13 cellular contexts compared by ENCODE assay signal in genomic region chr19:29565171-29565570, GRCh38. TPM values are rescaled to one million over a fixed set of nuclear protein-coding genes. Genes with fewer than 3 reads are reported as not detected.
DNase-seq lines count a peak whose midpoint lies in the region; ATAC-seq and TF ChIP-seq lines count a peak whose summit lies in the region.
"Had no signal": no experiment of that assay in that cellular context is flagged by ENCODE, and none has a peak within 500 bp of the region (broad histone marks: within the 10 kb centered on the region; RNA-seq: fewer than 3 reads in every experiment).

No MANE protein-coding gene starts in this region.

- POLR2A ChIA-PET in activated CD8-positive, alpha-beta T cell treated with anti-CD3 and anti-CD28 coated beads for 36 hours (lab: Charles Lee): no interaction called here
- POLR2A ChIA-PET in activated CD8-positive, alpha-beta T cell treated with anti-CD3 and anti-CD28 coated beads, Interleukin-2, amount 10 ng/mL, durations not matched to agents 7 days and 5 days (lab: Charles Lee): no interaction called here

- peak; percentile 8 for ATAC-seq in activated CD8-positive, alpha-beta T cell treated with anti-CD3 and anti-CD28 coated beads for 36 hours
- no peak for ATAC-seq in activated CD8-positive, alpha-beta T cell treated with anti-CD3 and anti-CD28 coated beads, Interleukin-2, amount 10 ng/mL, durations not matched to agents 7 days and 5 days
- peak; percentile 40 for ATAC-seq in activated T-helper 17 cell treated with anti-CD3 and anti-CD28 coated beads, Interleukin-2, amount 50 U/mL, for 72 hours (replicated peaks)
- ATAC-seq: CD8-positive, alpha-beta T cell; HCT116 had no signal

- intact Hi-C loops in activated CD8-positive, alpha-beta T cell treated with anti-CD3 and anti-CD28 coated beads for 36 hours (cut with micrococcal nuclease): no loop called here

- peaks cover 4% of the 10 kb centered on the region for H3K9me3 Mint-ChIP-seq in activated CD8-positive, alpha-beta T cell treated with anti-CD3 and anti-CD28 coated beads for 36 hours
- H3K9me3 Mint-ChIP-seq in activated CD8-positive, alpha-beta T cell treated with anti-CD3 and anti-CD28 coated beads, Interleukin-2, amount 10 ng/mL, durations not matched to agents 7 days and 5 days (ENCODE audit: insufficient read depth): peaks cover 2% of the 10 kb centered on the region
- H3K9me3 Mint-ChIP-seq in activated T-helper 17 cell treated with anti-CD3 and anti-CD28 coated beads, Interleukin-2, amount 50 U/mL, for 72 hours: no peaks in the 10 kb centered on the region

- DNase-seq in activated CD8-positive, alpha-beta T cell treated with anti-CD3 and anti-CD28 coated beads for 36 hours: no peak
- no peak for DNase-seq in activated CD8-positive, alpha-beta T cell treated with anti-CD3 and anti-CD28 coated beads, Interleukin-2, amount 10 ng/mL, durations not matched to agents 7 days and 5 days
- DNase-seq in iPS-NIHi11 (ENCODE audit: low spot score) (peak; percentile 7), NCI-H1105 treated with DMSO at 0.1 percent for 48 hours (lab: John Stamatoyannopoulos, UW) (no peak), SW 1271 (lab: John Stamatoyannopoulos, UW) (no peak)
- DNase-seq: CD8-positive, alpha-beta T cell; COR-L47; DMS153; GF-D8 had no signal

- no peak overlapping the region for H3K27ac Mint-ChIP-seq in activated CD8-positive, alpha-beta T cell treated with anti-CD3 and anti-CD28 coated beads for 36 hours
- no peak overlapping the region for H3K27ac Mint-ChIP-seq in activated CD8-positive, alpha-beta T cell treated with anti-CD3 and anti-CD28 coated beads, Interleukin-2, amount 10 ng/mL, durations not matched to agents 7 days and 5 days
- H3K27ac Mint-ChIP-seq in activated T-helper 17 cell treated with anti-CD3 and anti-CD28 coated beads, Interleukin-2, amount 50 U/mL, for 72 hours: peak overlapping the region; percentile 19
- H3K27ac Mint-ChIP-seq: CD14-positive monocyte; CD8-positive, alpha-beta T cell had no signal

- peaks cover 14% of the 10 kb centered on the region for H3K4me1 Mint-ChIP-seq in activated CD8-positive, alpha-beta T cell treated with anti-CD3 and anti-CD28 coated beads for 36 hours (ENCODE audit: low read depth)
- peaks cover 3% of the 10 kb centered on the region for H3K4me1 Mint-ChIP-seq in activated CD8-positive, alpha-beta T cell treated with anti-CD3 and anti-CD28 coated beads, Interleukin-2, amount 10 ng/mL, durations not matched to agents 7 days and 5 days (ENCODE audit: low read depth)
- H3K4me1 Mint-ChIP-seq in activated T-helper 17 cell treated with anti-CD3 and anti-CD28 coated beads, Interleukin-2, amount 50 U/mL, for 72 hours: peaks cover 7% of the 10 kb centered on the region
- H3K4me1 Mint-ChIP-seq: CD14-positive monocyte had no signal

- no peaks in the 10 kb centered on the region for H3K36me3 Mint-ChIP-seq in activated CD8-positive, alpha-beta T cell treated with anti-CD3 and anti-CD28 coated beads for 36 hours (ENCODE audit: low read depth)
- no peaks in the 10 kb centered on the region for H3K36me3 Mint-ChIP-seq in activated CD8-positive, alpha-beta T cell treated with anti-CD3 and anti-CD28 coated beads, Interleukin-2, amount 10 ng/mL, durations not matched to agents 7 days and 5 days (ENCODE audit: low read depth)
- H3K36me3 Mint-ChIP-seq in activated T-helper 17 cell treated with anti-CD3 and anti-CD28 coated beads, Interleukin-2, amount 50 U/mL, for 72 hours (ENCODE audit: low read depth): no peaks in the 10 kb centered on the region
- H3K36me3 Mint-ChIP-seq: CD14-positive monocyte; CD8-positive, alpha-beta T cell had no signal

- CTCF ChIA-PET in activated CD8-positive, alpha-beta T cell treated with anti-CD3 and anti-CD28 coated beads for 36 hours (lab: Charles Lee): no interaction called here
- CTCF ChIA-PET in activated CD8-positive, alpha-beta T cell treated with anti-CD3 and anti-CD28 coated beads, Interleukin-2, amount 10 ng/mL, durations not matched to agents 7 days and 5 days (lab: Charles Lee): no interaction called here

- H3K4me3 Mint-ChIP-seq in activated CD8-positive, alpha-beta T cell treated with anti-CD3 and anti-CD28 coated beads for 36 hours: no peak overlapping the region
- H3K4me3 Mint-ChIP-seq in activated CD8-positive, alpha-beta T cell treated with anti-CD3 and anti-CD28 coated beads, Interleukin-2, amount 10 ng/mL, durations not matched to agents 7 days and 5 days: no peak overlapping the region
- H3K4me3 Mint-ChIP-seq in activated T-helper 17 cell treated with anti-CD3 and anti-CD28 coated beads, Interleukin-2, amount 50 U/mL, for 72 hours: peak overlapping the region; percentile 13
- H3K4me3 Mint-ChIP-seq: CD14-positive monocyte; CD8-positive, alpha-beta T cell had no signal

- TF ChIP-seq CTCF in activated CD8-positive, alpha-beta T cell treated with anti-CD3 and anti-CD28 coated beads for 36 hours (IDR thresholded peaks at IDR 0.05): no peak

- H3K27me3 Mint-ChIP-seq in activated CD8-positive, alpha-beta T cell treated with anti-CD3 and anti-CD28 coated beads for 36 hours: peaks cover 31% of the 10 kb centered on the region
- peaks cover 4% of the 10 kb centered on the region for H3K27me3 Mint-ChIP-seq in activated CD8-positive, alpha-beta T cell treated with anti-CD3 and anti-CD28 coated beads, Interleukin-2, amount 10 ng/mL, durations not matched to agents 7 days and 5 days (ENCODE audit: low read depth)
- H3K27me3 Mint-ChIP-seq in activated T-helper 17 cell treated with anti-CD3 and anti-CD28 coated beads, Interleukin-2, amount 50 U/mL, for 72 hours: peaks cover 45% of the 10 kb centered on the region

RNA-seq across cellular contexts. Expression of gene VSTM2B, which starts 39.4 kb away (rescaled TPM):
- total RNA-seq in activated CD8-positive, alpha-beta T cell treated with anti-CD3 and anti-CD28 coated beads for 36 hours: not detected
- total RNA-seq in activated CD8-positive, alpha-beta T cell treated with anti-CD3 and anti-CD28 coated beads, Interleukin-2, amount 10 ng/mL, durations not matched to agents 7 days and 5 days: not detected
- not detected for total RNA-seq in activated T-helper 17 cell treated with anti-CD3 and anti-CD28 coated beads, Interleukin-2, amount 50 U/mL, for 72 hours
- total RNA-seq: A673; CD8-positive, alpha-beta T cell had no signal

RNA-seq across cellular contexts. Expression of gene POP4, which starts 40.9 kb away (rescaled TPM):
- total RNA-seq in activated CD8-positive, alpha-beta T cell treated with anti-CD3 and anti-CD28 coated beads for 36 hours: 10 to 100 TPM; 84.7 to 89.5 TPM
- 100 to 1,000 TPM; 101 to 103 TPM for total RNA-seq in activated CD8-positive, alpha-beta T cell treated with anti-CD3 and anti-CD28 coated beads, Interleukin-2, amount 10 ng/mL, durations not matched to agents 7 days and 5 days
- total RNA-seq in activated T-helper 17 cell treated with anti-CD3 and anti-CD28 coated beads, Interleukin-2, amount 50 U/mL, for 72 hours: 100 to 1,000 TPM in 1 of 2 donors, 10 to 100 TPM in 1; 59.4 to 102 TPM
